In genomic region chr9:132183715-132184114, GRCh38 we compare ENCODE assay signal across 24 cellular contexts. TPM values are rescaled to one million over a fixed set of nuclear protein-coding genes. Genes with fewer than 3 reads are reported as not detected.
DNase-seq lines count a peak whose midpoint lies in the region; ATAC-seq and TF ChIP-seq lines count a peak whose summit lies in the region.
"Had no signal": no experiment of that assay in that cellular context is flagged by ENCODE, and none has a peak within 500 bp of the region (broad histone marks: within the 10 kb centered on the region; RNA-seq: fewer than 3 reads in every experiment).

No MANE protein-coding gene starts in this region.

- no peaks in the 10 kb centered on the region for H3K79me2 ChIP-seq in mesendoderm (ENCODE audit: control insufficient read depth, insufficient read depth, low read length)

- TF ChIP-seq CTCF in WERI-Rb-1 (IDR thresholded peaks at IDR 0.05; ENCODE audit: low read depth, low read length) (no peak), foreskin fibroblast (IDR thresholded peaks at IDR 0.05; ENCODE audit: low read depth, low read length) (no peak)

- no peak overlapping the region for H3K18ac ChIP-seq in mesendoderm (ENCODE audit: low read length)

- no peak overlapping the region for H3K27ac Mint-ChIP-seq in activated T-helper 1 cell treated with anti-CD3 and anti-CD28 coated beads, Interleukin-12 subunit alpha, Interleukin-12 subunit beta, Interleukin-2, Interleukin-4 antibody, amounts not matched to agents 30 ng/mL and 10 ng/mL and 1 ng/mL, durations not matched to agents 14 hours and 24 hours and 36 hours
- H3K27ac Mint-ChIP-seq: CD4-positive, alpha-beta T cell; H9; T-cell had no signal

- intact Hi-C loops in activated T-helper 1 cell treated with anti-CD3 and anti-CD28 coated beads, Interleukin-12 subunit alpha, Interleukin-12 subunit beta, Interleukin-2, Interleukin-4 antibody, amounts not matched to agents 30 ng/mL and 10 ng/mL and 1 ng/mL, durations not matched to agents 14 hours and 24 hours and 36 hours (cut with micrococcal nuclease), result no loop called here

- no peak overlapping the region for H2BK120ac ChIP-seq in mesendoderm (ENCODE audit: low read depth, low read length)

- H3K9ac ChIP-seq in BLaER1 (no peak overlapping the region), HUES6 (ENCODE audit: low read length) (no peak overlapping the region), mesendoderm (ENCODE audit: low read length) (no peak overlapping the region)

- no peaks in the 10 kb centered on the region for H3K9me3 Mint-ChIP-seq in activated T-helper 1 cell treated with anti-CD3 and anti-CD28 coated beads, Interleukin-12 subunit alpha, Interleukin-12 subunit beta, Interleukin-2, Interleukin-4 antibody, amounts not matched to agents 30 ng/mL and 10 ng/mL and 1 ng/mL, durations not matched to agents 14 hours and 24 hours and 36 hours
- H3K9me3 Mint-ChIP-seq: CD4-positive, alpha-beta T cell; H9; T-cell had no signal

- peaks cover 50% of the 10 kb centered on the region for H4K20me1 ChIP-seq in BLaER1

- H3K23ac ChIP-seq in mesendoderm (ENCODE audit: low read length), result no peak overlapping the region

- no peaks in the 10 kb centered on the region for H3K27me3 ChIP-seq in BLaER1
- H3K27me3 ChIP-seq in HUES6 (ENCODE audit: control insufficient read depth, insufficient read depth, low read length), result peaks cover 46% of the 10 kb centered on the region
- H3K27me3 ChIP-seq in WERI-Rb-1 (ENCODE audit: insufficient read depth, low read depth, severe bottlenecking), result no peaks in the 10 kb centered on the region
- peaks cover 20% of the 10 kb centered on the region for H3K27me3 ChIP-seq in mesendoderm (ENCODE audit: insufficient read depth, low read length, poor library complexity)

- H3K27ac ChIP-seq in BLaER1 (no peak overlapping the region), HUES6 (ENCODE audit: low read depth, low read length) (no peak overlapping the region; the same call in 1 of the 2 replicates), WERI-Rb-1 (peak overlapping the region; percentile 81), mesendoderm (ENCODE audit: low read depth, low read length) (no peak overlapping the region)
- H3K27ac ChIP-seq: PC-9, SJSA1 had no signal

- H4K8ac ChIP-seq in mesendoderm (ENCODE audit: low read depth, low read length), result no peak overlapping the region

- no CpG with 5 or more reads among the region's 7 CpGs for WGBS in mesendoderm (ENCODE audit: extremely low coverage, insufficient coverage, low lambda C conversion rate)

- H4K5ac ChIP-seq in mesendoderm (ENCODE audit: low read length), result no peak overlapping the region

- H3K4me3 Mint-ChIP-seq in activated T-helper 1 cell treated with anti-CD3 and anti-CD28 coated beads, Interleukin-12 subunit alpha, Interleukin-12 subunit beta, Interleukin-2, Interleukin-4 antibody, amounts not matched to agents 30 ng/mL and 10 ng/mL and 1 ng/mL, durations not matched to agents 14 hours and 24 hours and 36 hours, result no peak overlapping the region
- H3K4me3 Mint-ChIP-seq: CD4-positive, alpha-beta T cell; T-cell had no signal

- no peaks in the 10 kb centered on the region for H3K36me3 Mint-ChIP-seq in activated T-helper 1 cell treated with anti-CD3 and anti-CD28 coated beads, Interleukin-12 subunit alpha, Interleukin-12 subunit beta, Interleukin-2, Interleukin-4 antibody, amounts not matched to agents 30 ng/mL and 10 ng/mL and 1 ng/mL, durations not matched to agents 14 hours and 24 hours and 36 hours (ENCODE audit: low read depth)
- H3K36me3 Mint-ChIP-seq: T-cell had no signal

- H3K4me3 ChIP-seq in BLaER1, result no peak overlapping the region
- peak overlapping the region; percentile 28; the same call in 1 of the 2 replicates for H3K4me3 ChIP-seq in HUES6 (ENCODE audit: low read depth, low read length)
- H3K4me3 ChIP-seq in WERI-Rb-1 (ENCODE audit: low read depth, low read length), result no peak overlapping the region
- no peak overlapping the region for H3K4me3 ChIP-seq in mesendoderm (ENCODE audit: low read length)
- H3K4me3 ChIP-seq in foreskin fibroblast (ENCODE audit: low read depth in 1 of 2, low read length in 2 of 2), result no peak overlapping the region
- H3K4me3 ChIP-seq: GM12878, K562, PC-9, SJSA1 had no signal

- peaks cover 10% of the 10 kb centered on the region for H3K27me3 Mint-ChIP-seq in activated T-helper 1 cell treated with anti-CD3 and anti-CD28 coated beads, Interleukin-12 subunit alpha, Interleukin-12 subunit beta, Interleukin-2, Interleukin-4 antibody, amounts not matched to agents 30 ng/mL and 10 ng/mL and 1 ng/mL, durations not matched to agents 14 hours and 24 hours and 36 hours (ENCODE audit: insufficient read depth)
- H3K27me3 Mint-ChIP-seq: CD4-positive, alpha-beta T cell had no signal

- peak overlapping the region; percentile 95 for H3K4me2 ChIP-seq in BLaER1
- H3K4me2 ChIP-seq in mesendoderm (ENCODE audit: low read length), result no peak overlapping the region
- H3K4me2 ChIP-seq: PC-9 had no signal

- H3K36me3 ChIP-seq in BLaER1 (no peaks in the 10 kb centered on the region), HUES6 (ENCODE audit: control insufficient read depth, insufficient read depth, low read length) (no peaks in the 10 kb centered on the region), WERI-Rb-1 (peaks cover 9% of the 10 kb centered on the region; the same call in 1 of the 2 replicates), mesendoderm (ENCODE audit: control insufficient read depth, insufficient read depth, low read length) (no peaks in the 10 kb centered on the region)
- H3K36me3 ChIP-seq: SJSA1 had no signal

- no peak overlapping the region for H2BK15ac ChIP-seq in mesendoderm (replicated peaks; ENCODE audit: low read depth)

- no peaks in the 10 kb centered on the region for H3K79me1 ChIP-seq in mesendoderm (ENCODE audit: low read length)

- no peak overlapping the region for H2BK5ac ChIP-seq in mesendoderm (ENCODE audit: low read length)

- H3K4me1 Mint-ChIP-seq in activated T-helper 1 cell treated with anti-CD3 and anti-CD28 coated beads, Interleukin-12 subunit alpha, Interleukin-12 subunit beta, Interleukin-2, Interleukin-4 antibody, amounts not matched to agents 30 ng/mL and 10 ng/mL and 1 ng/mL, durations not matched to agents 14 hours and 24 hours and 36 hours (ENCODE audit: low read depth), result no peaks in the 10 kb centered on the region
- H3K4me1 Mint-ChIP-seq: T-cell had no signal

- peak overlapping the region; percentile 22 for H3K56ac ChIP-seq in mesendoderm (ENCODE audit: low read length)

- DNase-seq in WERI-Rb-1 (no peak), mesendoderm (peak; percentile 65), foreskin fibroblast (no peak), GM19238 (ENCODE audit: insufficient read length, low spot score) (no peak)
- DNase-seq in activated T-helper 1 cell treated with anti-CD3 and anti-CD28 coated beads, Interleukin-12 subunit alpha, Interleukin-12 subunit beta, Interleukin-2, Interleukin-4 antibody, amounts not matched to agents 30 ng/mL and 10 ng/mL and 1 ng/mL, durations not matched to agents 14 hours and 24 hours and 36 hours (ENCODE audit: low spot score), result no peak
- DNase-seq: 8988T; ACHN; CD4-positive, alpha-beta T cell; GDM1; MV-4-11; NCI-H1105; NCI-H187 treated with DMSO at 0.1 percent for 48 hours; NCI-H774; PC-9; T-cell had no signal

- no peaks in the 10 kb centered on the region for H3K9me3 ChIP-seq in BLaER1
- no peaks in the 10 kb centered on the region for H3K9me3 ChIP-seq in HUES6 (ENCODE audit: control insufficient read depth, insufficient read depth, low read depth, low read length)
- no peaks in the 10 kb centered on the region for H3K9me3 ChIP-seq in WERI-Rb-1 (ENCODE audit: severe bottlenecking)
- H3K9me3 ChIP-seq: SJSA1 had no signal

- H3K4me1 ChIP-seq in BLaER1 (peaks cover 75% of the 10 kb centered on the region), HUES6 (ENCODE audit: control insufficient read depth, insufficient read depth, low read length) (peaks cover 65% of the 10 kb centered on the region), mesendoderm (ENCODE audit: control insufficient read depth, low read depth, low read length) (no peaks in the 10 kb centered on the region)
- H3K4me1 ChIP-seq: SJSA1 had no signal

- H2AK5ac ChIP-seq in mesendoderm (ENCODE audit: low read length), result no peak overlapping the region

- H3K4ac ChIP-seq in mesendoderm (ENCODE audit: low read depth, low read length), result no peak overlapping the region

- ATAC-seq in GM21825 (IDR thresholded peaks at IDR 0.05; ENCODE audit: unreplicated experiment), result no peak
- ATAC-seq: GM12878, K562, Right ventricle myocardium inferior, T-cell had no signal

RNA-seq across cellular contexts. Expression of gene NTNG2, which starts 21.9 kb away (rescaled TPM):
- polyA plus RNA-seq in mesendoderm (2013, experiment 1 of 2), result 0.03 TPM
- 0.11 TPM for polyA plus RNA-seq in mesendoderm (2013, experiment 2 of 2)
- total RNA-seq in activated T-helper 1 cell treated with anti-CD3 and anti-CD28 coated beads, Interleukin-12 subunit alpha, Interleukin-12 subunit beta, Interleukin-2, Interleukin-4 antibody, amounts not matched to agents 30 ng/mL and 10 ng/mL and 1 ng/mL, durations not matched to agents 14 hours and 24 hours and 36 hours, result 4.6 and 6.2 TPM in 2 replicates
- total RNA-seq: MCF 10A, PC-9, SJSA1 had no signal
